8 cellular contexts compared by ENCODE assay signal in the genomic region with DNA sequence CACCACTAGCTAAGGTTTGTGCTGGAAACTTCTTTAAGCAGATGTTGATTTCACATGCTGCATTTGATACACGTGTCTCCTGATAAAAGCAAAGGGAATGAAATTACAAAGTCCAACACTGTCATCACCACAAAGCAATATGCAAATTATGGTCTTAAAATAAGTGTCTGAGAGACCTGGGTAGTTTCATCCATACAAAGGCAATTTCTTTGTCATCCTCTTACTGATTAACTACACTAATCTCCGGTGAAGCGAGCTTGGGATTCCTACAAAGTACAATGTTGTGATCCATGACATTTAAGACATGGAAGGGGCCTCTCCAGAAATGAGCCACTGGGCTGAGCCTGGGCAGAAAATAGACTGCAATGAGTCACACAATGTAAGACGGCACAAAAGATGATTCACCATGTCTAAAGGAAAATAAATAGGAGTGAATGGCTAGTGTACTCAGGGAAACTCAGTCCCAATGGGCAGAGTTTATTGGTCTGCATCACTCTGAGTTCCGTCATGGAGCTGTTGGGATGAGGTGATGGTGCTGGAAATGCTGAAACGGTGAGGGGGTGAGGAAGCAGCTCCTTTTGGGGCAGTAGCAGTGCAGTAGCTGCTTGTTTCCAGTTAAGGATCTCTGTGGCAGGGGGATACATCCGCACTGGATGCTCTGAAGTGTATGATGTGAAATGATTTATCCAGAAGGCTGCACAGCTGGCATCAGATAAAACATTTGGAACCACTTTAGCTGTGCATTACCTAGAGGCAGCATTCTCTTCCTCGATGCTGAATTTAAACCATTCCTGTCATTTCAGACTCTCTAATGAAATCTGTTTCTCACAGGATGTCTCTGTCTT.
DNase-seq lines count a peak whose midpoint lies in the region; ATAC-seq and TF ChIP-seq lines count a peak whose summit lies in the region.

No MANE protein-coding gene starts in this region.

- DNase-seq in GM04504 (ENCODE audit: low read depth), result peak; percentile 94
- DNase-seq in HT-29 (ENCODE audit: low spot score), result peak; percentile 58
- DNase-seq in mesothelial cell of epicardium (ENCODE audit: low spot score in 2 of 2, unreplicated experiment in 2 of 2), result no peak
- no peak for DNase-seq in DMS114 treated with DMSO at 0.1 percent for 48 hours (lab: John Stamatoyannopoulos, UW; ENCODE audit: unreplicated experiment)
- no peak for DNase-seq in NCI-H146 (lab: John Stamatoyannopoulos, UW)
- no peak for DNase-seq in NCI-H345 (lab: John Stamatoyannopoulos, UW)

- H3K27me3 Mint-ChIP-seq in brain (no peaks in the 10 kb centered on the region), mesothelial cell of epicardium (ENCODE audit: low read depth) (no peaks in the 10 kb centered on the region)

- no peaks in the 10 kb centered on the region for H3K9me3 Mint-ChIP-seq in brain
- H3K9me3 Mint-ChIP-seq in mesothelial cell of epicardium, result peaks cover 2% of the 10 kb centered on the region

- H3K36me3 Mint-ChIP-seq in brain (no peaks in the 10 kb centered on the region), mesothelial cell of epicardium (no peaks in the 10 kb centered on the region)

- H3K27ac Mint-ChIP-seq in brain (peak overlapping the region; percentile 11 to 99 (median 78)), mesothelial cell of epicardium (peak overlapping the region; percentile 57)

- peak overlapping the region in 3 of 5 experiments; percentile 14 to 66 (median 33) for H3K4me3 Mint-ChIP-seq in brain
- H3K4me3 Mint-ChIP-seq in mesothelial cell of epicardium, result no peak overlapping the region

- TF ChIP-seq CTCF in brain (conservative IDR thresholded peaks at IDR 0.05) (no peak), mesothelial cell of epicardium (IDR thresholded peaks at IDR 0.05; ENCODE audit: unreplicated experiment) (no peak)

- H3K4me1 Mint-ChIP-seq in brain, result peaks cover 26% of the 10 kb centered on the region
- H3K4me1 Mint-ChIP-seq in mesothelial cell of epicardium, result peaks cover 21% of the 10 kb centered on the region

- peak; percentile 73 for ATAC-seq in GM21723 (IDR thresholded peaks at IDR 0.05; ENCODE audit: unreplicated experiment)

Comparison
In these comparisons a context has a peak if more than half of its experiments do, and no peak if none do; other contexts are left out.
1. DNase-seq: peak in GM04504 (single experiment) and HT-29 (single experiment); none in mesothelial cell of epicardium (0 of 2), DMS114 treated with DMSO at 0.1 percent for 48 hours (single experiment), NCI-H146 (single experiment) and NCI-H345 (single experiment).